ENCODE assay signal across 8 cellular contexts in the genomic region with DNA sequence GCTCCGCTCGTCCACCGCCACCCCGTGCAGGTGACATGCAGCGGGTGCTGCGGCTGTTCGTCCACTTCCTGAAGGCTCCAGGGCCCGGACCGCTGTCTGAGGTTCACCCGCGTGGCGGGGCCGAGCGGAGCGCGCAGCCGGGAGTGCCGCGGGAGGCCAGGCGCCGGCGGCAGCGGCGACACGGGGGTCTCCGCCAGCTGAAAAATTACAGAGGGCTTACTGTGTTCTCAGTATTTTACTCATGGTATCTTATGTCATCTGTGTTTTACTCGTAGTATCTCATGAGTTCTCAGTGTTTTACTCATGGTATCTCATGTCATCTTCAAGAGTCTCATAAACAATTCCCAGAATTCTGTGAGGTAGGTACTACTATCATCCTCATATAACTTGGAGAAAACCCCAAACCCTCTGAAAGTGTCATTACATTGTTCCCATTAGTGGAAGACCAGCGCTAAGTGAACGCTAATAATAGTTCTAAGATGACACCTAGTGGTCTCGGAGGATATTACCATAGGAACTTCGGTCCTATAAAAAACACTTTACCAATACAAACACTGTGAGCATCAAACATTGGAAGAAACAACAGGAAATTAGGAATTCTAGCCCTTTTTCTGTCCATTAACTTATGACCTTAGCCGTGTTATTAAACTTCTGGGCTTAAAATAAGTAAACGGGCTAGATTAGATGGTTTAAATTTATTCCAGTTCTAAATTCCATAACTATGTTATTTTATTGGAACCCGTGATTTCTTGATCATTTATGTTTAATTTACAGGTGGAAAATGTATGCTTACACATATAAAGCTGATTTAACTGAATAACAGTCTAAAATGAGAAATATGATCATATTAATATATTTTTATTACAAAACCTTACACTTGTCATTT. TPM values are rescaled to one million over a fixed set of nuclear protein-coding genes. Genes with fewer than 3 reads are reported as not detected.
DNase-seq lines count a peak whose midpoint lies in the region; ATAC-seq and TF ChIP-seq lines count a peak whose summit lies in the region.

No MANE protein-coding gene starts in this region.

- no peak for TF ChIP-seq EP300 in Ishikawa (IDR thresholded peaks at IDR 0.05; ENCODE audit: borderline replicate concordance)

- TF ChIP-seq CTCF in progenitor cell of endocrine pancreas (IDR thresholded peaks at IDR 0.05; ENCODE audit: unreplicated experiment): peak; percentile 77

- peaks cover 9% of the 10 kb centered on the region for H3K27me3 Mint-ChIP-seq in activated naive CD8-positive, alpha-beta T cell treated with anti-CD3 and anti-CD28 coated beads, Interleukin-2, amount 10 ng/mL, durations not matched to agents 7 days and 5 days
- H3K27me3 Mint-ChIP-seq in progenitor cell of endocrine pancreas: no peaks in the 10 kb centered on the region

- peak; percentile 86 for TF ChIP-seq RAD21 in Ishikawa (IDR thresholded peaks at IDR 0.05; ENCODE audit: low read depth)

- H3K9me3 Mint-ChIP-seq in activated naive CD8-positive, alpha-beta T cell treated with anti-CD3 and anti-CD28 coated beads, Interleukin-2, amount 10 ng/mL, durations not matched to agents 7 days and 5 days: no peaks in the 10 kb centered on the region
- H3K9me3 Mint-ChIP-seq in progenitor cell of endocrine pancreas (ENCODE audit: low read depth): peaks cover 6% of the 10 kb centered on the region

- no peaks in the 10 kb centered on the region for H3K36me3 Mint-ChIP-seq in activated naive CD8-positive, alpha-beta T cell treated with anti-CD3 and anti-CD28 coated beads, Interleukin-2, amount 10 ng/mL, durations not matched to agents 7 days and 5 days
- no peaks in the 10 kb centered on the region for H3K36me3 Mint-ChIP-seq in progenitor cell of endocrine pancreas (ENCODE audit: insufficient read depth)

- POLR2A ChIA-PET in activated naive CD8-positive, alpha-beta T cell treated with anti-CD3 and anti-CD28 coated beads, Interleukin-2, amount 10 ng/mL, durations not matched to agents 7 days and 5 days (lab: Charles Lee): no interaction called here

- DNase-seq in ELR (ENCODE audit: low read depth) (peak; percentile 89), OCI-M2 (lab: John Stamatoyannopoulos, UW; ENCODE audit: unreplicated experiment) (peak; percentile 69), Right ventricle myocardium superior (peak; percentile 46), progenitor cell of endocrine pancreas (ENCODE audit: low spot score, unreplicated experiment) (no peak), ureter (ENCODE audit: low spot score) (no peak)
- peak; percentile 56 for DNase-seq in activated naive CD8-positive, alpha-beta T cell treated with anti-CD3 and anti-CD28 coated beads, Interleukin-2, amount 10 ng/mL, durations not matched to agents 7 days and 5 days

- H3K27ac Mint-ChIP-seq in activated naive CD8-positive, alpha-beta T cell treated with anti-CD3 and anti-CD28 coated beads, Interleukin-2, amount 10 ng/mL, durations not matched to agents 7 days and 5 days: no peak overlapping the region
- no peak overlapping the region for H3K27ac Mint-ChIP-seq in progenitor cell of endocrine pancreas

- H3K4me3 Mint-ChIP-seq in activated naive CD8-positive, alpha-beta T cell treated with anti-CD3 and anti-CD28 coated beads, Interleukin-2, amount 10 ng/mL, durations not matched to agents 7 days and 5 days: peak overlapping the region; percentile 74
- H3K4me3 Mint-ChIP-seq in progenitor cell of endocrine pancreas (ENCODE audit: low read depth): no peak overlapping the region

- H3K4me1 Mint-ChIP-seq in activated naive CD8-positive, alpha-beta T cell treated with anti-CD3 and anti-CD28 coated beads, Interleukin-2, amount 10 ng/mL, durations not matched to agents 7 days and 5 days: peaks cover 2% of the 10 kb centered on the region
- peaks cover 3% of the 10 kb centered on the region for H3K4me1 Mint-ChIP-seq in progenitor cell of endocrine pancreas (ENCODE audit: low read depth)

- intact Hi-C loops in Right ventricle myocardium superior (cut with DNase I): loop anchor here (5.0 kb wide), 2 partner anchors 127 to 327 kb away; no protein-coding TSS in a partner anchor

- ATAC-seq in GM21576 (IDR thresholded peaks at IDR 0.05; ENCODE audit: unreplicated experiment): peak; percentile 76
- peak; percentile 71 for ATAC-seq in activated naive CD8-positive, alpha-beta T cell treated with anti-CD3 and anti-CD28 coated beads, Interleukin-2, amount 10 ng/mL, durations not matched to agents 7 days and 5 days (ENCODE audit: low read depth)
- peak; percentile 94 for ATAC-seq in Right ventricle myocardium superior (ENCODE audit: poor library complexity)

TF ChIP-seq in Ishikawa, 13 proteins besides CTCF, POLR2A, EP300 and RAD21:
- TF ChIP-seq, protein P1, sequence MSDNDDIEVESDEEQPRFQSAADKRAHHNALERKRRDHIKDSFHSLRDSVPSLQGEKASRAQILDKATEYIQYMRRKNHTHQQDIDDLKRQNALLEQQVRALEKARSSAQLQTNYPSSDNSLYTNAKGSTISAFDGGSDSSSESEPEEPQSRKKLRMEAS (IDR thresholded peaks at IDR 0.05): no peak
- TF ChIP-seq, protein P2, sequence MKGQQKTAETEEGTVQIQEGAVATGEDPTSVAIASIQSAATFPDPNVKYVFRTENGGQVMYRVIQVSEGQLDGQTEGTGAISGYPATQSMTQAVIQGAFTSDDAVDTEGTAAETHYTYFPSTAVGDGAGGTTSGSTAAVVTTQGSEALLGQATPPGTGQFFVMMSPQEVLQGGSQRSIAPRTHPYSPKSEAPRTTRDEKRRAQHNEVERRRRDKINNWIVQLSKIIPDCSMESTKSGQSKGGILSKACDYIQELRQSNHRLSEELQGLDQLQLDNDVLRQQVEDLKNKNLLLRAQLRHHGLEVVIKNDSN (IDR thresholded peaks at IDR 0.05): no peak
- TF ChIP-seq TAF1 (IDR thresholded peaks at IDR 0.05; ENCODE audit: low read depth) (no peak), CEBPB (IDR thresholded peaks at IDR 0.05) (no peak), EGR1 (IDR thresholded peaks at IDR 0.05) (no peak), TCF12 (IDR thresholded peaks at IDR 0.05; ENCODE audit: low read depth) (no peak), NFIC (IDR thresholded peaks at IDR 0.05) (no peak), TEAD4 (IDR thresholded peaks at IDR 0.05) (no peak), FOXM1 (IDR thresholded peaks at IDR 0.05; ENCODE audit: borderline replicate concordance, low read depth) (no peak), ZBTB7A (IDR thresholded peaks at IDR 0.05; ENCODE audit: low read depth) (no peak), CREB1 (IDR thresholded peaks at IDR 0.05; ENCODE audit: low read depth) (no peak), YY1 (IDR thresholded peaks at IDR 0.05; ENCODE audit: low read depth) (no peak)
- TF ChIP-seq, protein P3, sequence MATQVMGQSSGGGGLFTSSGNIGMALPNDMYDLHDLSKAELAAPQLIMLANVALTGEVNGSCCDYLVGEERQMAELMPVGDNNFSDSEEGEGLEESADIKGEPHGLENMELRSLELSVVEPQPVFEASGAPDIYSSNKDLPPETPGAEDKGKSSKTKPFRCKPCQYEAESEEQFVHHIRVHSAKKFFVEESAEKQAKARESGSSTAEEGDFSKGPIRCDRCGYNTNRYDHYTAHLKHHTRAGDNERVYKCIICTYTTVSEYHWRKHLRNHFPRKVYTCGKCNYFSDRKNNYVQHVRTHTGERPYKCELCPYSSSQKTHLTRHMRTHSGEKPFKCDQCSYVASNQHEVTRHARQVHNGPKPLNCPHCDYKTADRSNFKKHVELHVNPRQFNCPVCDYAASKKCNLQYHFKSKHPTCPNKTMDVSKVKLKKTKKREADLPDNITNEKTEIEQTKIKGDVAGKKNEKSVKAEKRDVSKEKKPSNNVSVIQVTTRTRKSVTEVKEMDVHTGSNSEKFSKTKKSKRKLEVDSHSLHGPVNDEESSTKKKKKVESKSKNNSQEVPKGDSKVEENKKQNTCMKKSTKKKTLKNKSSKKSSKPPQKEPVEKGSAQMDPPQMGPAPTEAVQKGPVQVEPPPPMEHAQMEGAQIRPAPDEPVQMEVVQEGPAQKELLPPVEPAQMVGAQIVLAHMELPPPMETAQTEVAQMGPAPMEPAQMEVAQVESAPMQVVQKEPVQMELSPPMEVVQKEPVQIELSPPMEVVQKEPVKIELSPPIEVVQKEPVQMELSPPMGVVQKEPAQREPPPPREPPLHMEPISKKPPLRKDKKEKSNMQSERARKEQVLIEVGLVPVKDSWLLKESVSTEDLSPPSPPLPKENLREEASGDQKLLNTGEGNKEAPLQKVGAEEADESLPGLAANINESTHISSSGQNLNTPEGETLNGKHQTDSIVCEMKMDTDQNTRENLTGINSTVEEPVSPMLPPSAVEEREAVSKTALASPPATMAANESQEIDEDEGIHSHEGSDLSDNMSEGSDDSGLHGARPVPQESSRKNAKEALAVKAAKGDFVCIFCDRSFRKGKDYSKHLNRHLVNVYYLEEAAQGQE (IDR thresholded peaks at IDR 0.05; ENCODE audit: low read depth): no peak

RNA-seq across cellular contexts. Expression of a gene that starts 32.4 kb away (rescaled TPM):
- total RNA-seq in activated naive CD8-positive, alpha-beta T cell treated with anti-CD3 and anti-CD28 coated beads, Interleukin-2, amount 10 ng/mL, durations not matched to agents 7 days and 5 days: under 1 TPM; 0.37 to 0.64 TPM
- 0.22 TPM for total RNA-seq in Right ventricle myocardium superior
- total RNA-seq in progenitor cell of endocrine pancreas: 4.0 and 5.9 TPM in 2 replicates
- 1.5 TPM for total RNA-seq in ureter

Comparison
In these comparisons a context has a peak if more than half of its experiments do, and no peak if none do; other contexts are left out.
1. DNase-seq: peak in ELR (single experiment), OCI-M2 (single experiment), activated naive CD8-positive, alpha-beta T cell treated with anti-CD3 and anti-CD28 coated beads, Interleukin-2, amount 10 ng/mL, durations not matched to agents 7 days and 5 days (single experiment) and Right ventricle myocardium superior (single experiment); none in progenitor cell of endocrine pancreas (single experiment) and ureter (single experiment).
2. Peak in every context shown above with its lines, with median percentiles within 50 percentile points of each other: ATAC-seq.